14 cellular contexts compared by ENCODE assay signal in genomic region chr7:149845257-149845980, GRCh38.
"Had no signal": no experiment of that assay in that cellular context is flagged by ENCODE, and none has a peak within 500 bp of the region (broad histone marks: within the 10 kb centered on the region; RNA-seq: fewer than 3 reads in every experiment).

No MANE protein-coding gene starts in this region.

- H3K36me3 ChIP-seq: brain microvascular endothelial cell had no signal

- H3K9ac ChIP-seq: parathyroid adenoma had no signal

- H3K27ac Mint-ChIP-seq: activated CD4-positive, alpha-beta T cell treated with anti-CD3 and anti-CD28 coated beads, Interleukin-2, amount 10 ng/mL, durations not matched to agents 24 days and 14 days; activated naive CD4-positive, alpha-beta T cell treated with anti-CD3 and anti-CD28 coated beads for 36 hours; activated T-helper 1 cell treated with anti-CD3 and anti-CD28 coated beads, Interleukin-12 subunit alpha, Interleukin-12 subunit beta, Interleukin-2, Interleukin-4 antibody, amounts not matched to agents 30 ng/mL and 10 ng/mL and 1 ng/mL, durations not matched to agents 14 hours and 24 hours and 36 hours; WTC11 had no signal

- H3K27me3 ChIP-seq: brain microvascular endothelial cell, hepatocyte, spleen, transverse colon had no signal

- FAIRE-seq: kidney had no signal

- H3K9me3 ChIP-seq: spleen, transverse colon had no signal

- H3K4me2 ChIP-seq: hepatocyte had no signal

- H3K27ac ChIP-seq: brain microvascular endothelial cell, hepatocyte, parathyroid adenoma, SK-N-MC, spleen, transverse colon had no signal

- H3K27me3 Mint-ChIP-seq: activated CD4-positive, alpha-beta T cell treated with anti-CD3 and anti-CD28 coated beads, Interleukin-2, amount 10 ng/mL, durations not matched to agents 24 days and 14 days had no signal

- H2AFZ ChIP-seq: hepatocyte, parathyroid adenoma had no signal

- ATAC-seq: WTC11 had no signal

- H3K36me3 Mint-ChIP-seq: WTC11 had no signal

- H3K4me3 ChIP-seq: hepatocyte, SK-N-MC, spleen, transverse colon had no signal

- H3K4me1 ChIP-seq: transverse colon had no signal

- H3K4me3 Mint-ChIP-seq: activated CD4-positive, alpha-beta T cell treated with anti-CD3 and anti-CD28 coated beads, Interleukin-2, amount 10 ng/mL, durations not matched to agents 24 days and 14 days; activated naive CD4-positive, alpha-beta T cell treated with anti-CD3 and anti-CD28 coated beads for 36 hours; activated T-helper 1 cell treated with anti-CD3 and anti-CD28 coated beads, Interleukin-12 subunit alpha, Interleukin-12 subunit beta, Interleukin-2, Interleukin-4 antibody, amounts not matched to agents 30 ng/mL and 10 ng/mL and 1 ng/mL, durations not matched to agents 14 hours and 24 hours and 36 hours; WTC11 had no signal

- DNase-seq: activated CD4-positive, alpha-beta T cell treated with anti-CD3 and anti-CD28 coated beads, Interleukin-2, amount 10 ng/mL, durations not matched to agents 24 days and 14 days; activated naive CD4-positive, alpha-beta T cell treated with anti-CD3 and anti-CD28 coated beads for 36 hours; brain microvascular endothelial cell; kidney; retina; spleen; stimulated activated CD4-positive, alpha-beta T cell treated with anti-CD3 and anti-CD28 coated beads, Interleukin-2, amount 100 ng/mL, for 24 hours; stimulated activated naive CD4-positive, alpha-beta T cell; transverse colon had no signal

- H3K79me2 ChIP-seq: hepatocyte had no signal

- H3K9me3 Mint-ChIP-seq: activated CD4-positive, alpha-beta T cell treated with anti-CD3 and anti-CD28 coated beads, Interleukin-2, amount 10 ng/mL, durations not matched to agents 24 days and 14 days; activated naive CD4-positive, alpha-beta T cell treated with anti-CD3 and anti-CD28 coated beads for 36 hours; activated T-helper 1 cell treated with anti-CD3 and anti-CD28 coated beads, Interleukin-12 subunit alpha, Interleukin-12 subunit beta, Interleukin-2, Interleukin-4 antibody, amounts not matched to agents 30 ng/mL and 10 ng/mL and 1 ng/mL, durations not matched to agents 14 hours and 24 hours and 36 hours; WTC11 had no signal
